Comparison of ENCODE assay signal across 8 cellular contexts in genomic region chr7:141754939-141755338, GRCh38. TPM values are rescaled to one million over a fixed set of nuclear protein-coding genes. Genes with fewer than 3 reads are reported as not detected.
DNase-seq lines count a peak whose midpoint lies in the region; ATAC-seq lines count a peak whose summit lies in the region.

No MANE protein-coding gene starts in this region.

- H3K9me3 Mint-ChIP-seq in activated CD8-positive, alpha-beta T cell treated with anti-CD3 and anti-CD28 coated beads, Interleukin-2, amount 10 ng/mL, durations not matched to agents 7 days and 5 days (ENCODE audit: insufficient read depth): peaks cover 22% of the 10 kb centered on the region

- H3K4me2 ChIP-seq in mesendoderm (ENCODE audit: low read length): no peak overlapping the region

- no peak overlapping the region for H2BK15ac ChIP-seq in mesendoderm (replicated peaks; ENCODE audit: low read depth)

- no peaks in the 10 kb centered on the region for H3K79me2 ChIP-seq in mesendoderm (ENCODE audit: control insufficient read depth, insufficient read depth, low read length)

- H3K36me3 ChIP-seq in mesendoderm (ENCODE audit: control insufficient read depth, insufficient read depth, low read length): peaks cover 7% of the 10 kb centered on the region

- H4K5ac ChIP-seq in mesendoderm (ENCODE audit: low read length): no peak overlapping the region

- no peak overlapping the region for H3K18ac ChIP-seq in mesendoderm (ENCODE audit: low read length)

- peaks cover 2% of the 10 kb centered on the region for H3K79me1 ChIP-seq in mesendoderm (ENCODE audit: low read length)

- H3K4me3 ChIP-seq in Jurkat, Clone E6-1 (ENCODE audit: low read length): no peak overlapping the region
- H3K4me3 ChIP-seq in mesendoderm (ENCODE audit: low read length): no peak overlapping the region

- H3K4me1 ChIP-seq in mesendoderm (ENCODE audit: control insufficient read depth, low read depth, low read length): no peaks in the 10 kb centered on the region

- no peak overlapping the region for H3K4me3 Mint-ChIP-seq in activated CD8-positive, alpha-beta T cell treated with anti-CD3 and anti-CD28 coated beads, Interleukin-2, amount 10 ng/mL, durations not matched to agents 7 days and 5 days

- no peak overlapping the region for H3K27ac Mint-ChIP-seq in activated CD8-positive, alpha-beta T cell treated with anti-CD3 and anti-CD28 coated beads, Interleukin-2, amount 10 ng/mL, durations not matched to agents 7 days and 5 days

- H2BK120ac ChIP-seq in mesendoderm (ENCODE audit: low read depth, low read length): no peak overlapping the region

- H2BK5ac ChIP-seq in mesendoderm (ENCODE audit: low read length): no peak overlapping the region

- H3K36me3 Mint-ChIP-seq in activated CD8-positive, alpha-beta T cell treated with anti-CD3 and anti-CD28 coated beads, Interleukin-2, amount 10 ng/mL, durations not matched to agents 7 days and 5 days (ENCODE audit: low read depth): peaks cover 75% of the 10 kb centered on the region

- no peaks in the 10 kb centered on the region for H3K27me3 Mint-ChIP-seq in activated CD8-positive, alpha-beta T cell treated with anti-CD3 and anti-CD28 coated beads, Interleukin-2, amount 10 ng/mL, durations not matched to agents 7 days and 5 days (ENCODE audit: low read depth)

- DNase-seq in ELF-1 (ENCODE audit: low read depth, low spot score) (peak; percentile 23), mesendoderm (peak; percentile 70), middle frontal gyrus (ENCODE audit: extremely low spot score, low spot score) (no peak), caudate nucleus (lab: John Stamatoyannopoulos, UW) (no peak)
- DNase-seq in Jurkat, Clone E6-1 (ENCODE audit: low read depth, low spot score): peak; percentile 21
- peak; percentile 24 for DNase-seq in activated CD8-positive, alpha-beta T cell treated with anti-CD3 and anti-CD28 coated beads, Interleukin-2, amount 10 ng/mL, durations not matched to agents 7 days and 5 days

- POLR2A ChIA-PET in activated CD8-positive, alpha-beta T cell treated with anti-CD3 and anti-CD28 coated beads, Interleukin-2, amount 10 ng/mL, durations not matched to agents 7 days and 5 days (lab: Charles Lee): no interaction called here

- CTCF ChIA-PET in activated CD8-positive, alpha-beta T cell treated with anti-CD3 and anti-CD28 coated beads, Interleukin-2, amount 10 ng/mL, durations not matched to agents 7 days and 5 days (lab: Charles Lee): interaction anchor here (0.6 to 4.0 kb wide), 4 partner anchors 17 to 107 kb away, joined by 3 to 14 read pairs (median 5); partner anchors contain the start of gene SSBP1

- no peak overlapping the region for H3K27ac ChIP-seq in mesendoderm (ENCODE audit: low read depth, low read length)
- no peak overlapping the region for H3K27ac ChIP-seq in caudate nucleus (ENCODE audit: low read depth, low read length)

- no peak overlapping the region for H4K8ac ChIP-seq in mesendoderm (ENCODE audit: low read depth, low read length)

- no peak overlapping the region for H2AK5ac ChIP-seq in mesendoderm (ENCODE audit: low read length)

- no peaks in the 10 kb centered on the region for H3K27me3 ChIP-seq in mesendoderm (ENCODE audit: insufficient read depth, low read length, poor library complexity)

- no peak for ATAC-seq in activated CD8-positive, alpha-beta T cell treated with anti-CD3 and anti-CD28 coated beads, Interleukin-2, amount 10 ng/mL, durations not matched to agents 7 days and 5 days
- no peak for ATAC-seq in HG03108 (IDR thresholded peaks at IDR 0.05; ENCODE audit: unreplicated experiment)
- ATAC-seq in HG02852 (IDR thresholded peaks at IDR 0.05; ENCODE audit: unreplicated experiment): no peak

- no CpG with 5 or more reads among the region's 6 CpGs for WGBS in mesendoderm (ENCODE audit: extremely low coverage, insufficient coverage, low lambda C conversion rate)

- no peak overlapping the region for H3K9ac ChIP-seq in mesendoderm (ENCODE audit: low read length)

- H3K23ac ChIP-seq in mesendoderm (ENCODE audit: low read length): no peak overlapping the region

- no peak overlapping the region for H3K56ac ChIP-seq in mesendoderm (ENCODE audit: low read length)

- no peaks in the 10 kb centered on the region for H3K4me1 Mint-ChIP-seq in activated CD8-positive, alpha-beta T cell treated with anti-CD3 and anti-CD28 coated beads, Interleukin-2, amount 10 ng/mL, durations not matched to agents 7 days and 5 days (ENCODE audit: low read depth)

- H3K4ac ChIP-seq in mesendoderm (ENCODE audit: low read depth, low read length): no peak overlapping the region

RNA-seq across cellular contexts. Expression of gene TAS2R3, which starts 9.0 kb away (rescaled TPM):
- polyA plus RNA-seq in Jurkat, Clone E6-1 (2012; ENCODE audit: insufficient read depth, insufficient read length): not detected
- total RNA-seq in activated CD8-positive, alpha-beta T cell treated with anti-CD3 and anti-CD28 coated beads, Interleukin-2, amount 10 ng/mL, durations not matched to agents 7 days and 5 days: under 1 TPM; 0.50 to 0.73 TPM
- polyA plus RNA-seq in mesendoderm (2013, experiment 1 of 2): not detected
- polyA plus RNA-seq in mesendoderm (2013, experiment 2 of 2): not detected

RNA-seq across cellular contexts. Expression of gene SSBP1, which starts 16.8 kb away (rescaled TPM):
- 445 TPM for polyA plus RNA-seq in Jurkat, Clone E6-1 (2012; ENCODE audit: insufficient read depth, insufficient read length)
- total RNA-seq in activated CD8-positive, alpha-beta T cell treated with anti-CD3 and anti-CD28 coated beads, Interleukin-2, amount 10 ng/mL, durations not matched to agents 7 days and 5 days: 100 to 1,000 TPM; 138 to 140 TPM
- polyA plus RNA-seq in mesendoderm (2013, experiment 1 of 2): 638 TPM
- polyA plus RNA-seq in mesendoderm (2013, experiment 2 of 2): 630 TPM

RNA-seq across cellular contexts. Expression of gene TAS2R4, which starts 21.5 kb away (rescaled TPM):
- polyA plus RNA-seq in Jurkat, Clone E6-1 (2012; ENCODE audit: insufficient read depth, insufficient read length): 0.37 TPM
- 1 to 10 TPM in 1 of 2 experiments, under 1 TPM in 1; 0.74 to 1.0 TPM for total RNA-seq in activated CD8-positive, alpha-beta T cell treated with anti-CD3 and anti-CD28 coated beads, Interleukin-2, amount 10 ng/mL, durations not matched to agents 7 days and 5 days
- polyA plus RNA-seq in mesendoderm (2013, experiment 1 of 2): 0.06 TPM
- 0.10 TPM for polyA plus RNA-seq in mesendoderm (2013, experiment 2 of 2)

RNA-seq across cellular contexts. Expression of gene TAS2R5, which starts 35.1 kb away (rescaled TPM):
- not detected for polyA plus RNA-seq in Jurkat, Clone E6-1 (2012; ENCODE audit: insufficient read depth, insufficient read length)
- under 1 TPM; 0.63 to 0.99 TPM for total RNA-seq in activated CD8-positive, alpha-beta T cell treated with anti-CD3 and anti-CD28 coated beads, Interleukin-2, amount 10 ng/mL, durations not matched to agents 7 days and 5 days
- polyA plus RNA-seq in mesendoderm (2013, experiment 1 of 2): 0.66 TPM
- 0.64 TPM for polyA plus RNA-seq in mesendoderm (2013, experiment 2 of 2)

RNA-seq across cellular contexts. Expression of gene WEE2, which starts 46.8 kb away (rescaled TPM):
- not detected for polyA plus RNA-seq in Jurkat, Clone E6-1 (2012; ENCODE audit: insufficient read depth, insufficient read length)
- not detected for total RNA-seq in activated CD8-positive, alpha-beta T cell treated with anti-CD3 and anti-CD28 coated beads, Interleukin-2, amount 10 ng/mL, durations not matched to agents 7 days and 5 days
- not detected for polyA plus RNA-seq in mesendoderm (2013, experiment 1 of 2)
- not detected for polyA plus RNA-seq in mesendoderm (2013, experiment 2 of 2)

Comparison
In these comparisons a context has a peak if more than half of its experiments do, and no peak if none do; other contexts are left out.
1. DNase-seq: peak in ELF-1 (single experiment), Jurkat, Clone E6-1 (single experiment), activated CD8-positive, alpha-beta T cell treated with anti-CD3 and anti-CD28 coated beads, Interleukin-2, amount 10 ng/mL, durations not matched to agents 7 days and 5 days (single experiment) and mesendoderm (single experiment); none in middle frontal gyrus (single experiment) and caudate nucleus (0 of 61).